ENCODE assay signal across 1 cellular context in the genomic region with DNA sequence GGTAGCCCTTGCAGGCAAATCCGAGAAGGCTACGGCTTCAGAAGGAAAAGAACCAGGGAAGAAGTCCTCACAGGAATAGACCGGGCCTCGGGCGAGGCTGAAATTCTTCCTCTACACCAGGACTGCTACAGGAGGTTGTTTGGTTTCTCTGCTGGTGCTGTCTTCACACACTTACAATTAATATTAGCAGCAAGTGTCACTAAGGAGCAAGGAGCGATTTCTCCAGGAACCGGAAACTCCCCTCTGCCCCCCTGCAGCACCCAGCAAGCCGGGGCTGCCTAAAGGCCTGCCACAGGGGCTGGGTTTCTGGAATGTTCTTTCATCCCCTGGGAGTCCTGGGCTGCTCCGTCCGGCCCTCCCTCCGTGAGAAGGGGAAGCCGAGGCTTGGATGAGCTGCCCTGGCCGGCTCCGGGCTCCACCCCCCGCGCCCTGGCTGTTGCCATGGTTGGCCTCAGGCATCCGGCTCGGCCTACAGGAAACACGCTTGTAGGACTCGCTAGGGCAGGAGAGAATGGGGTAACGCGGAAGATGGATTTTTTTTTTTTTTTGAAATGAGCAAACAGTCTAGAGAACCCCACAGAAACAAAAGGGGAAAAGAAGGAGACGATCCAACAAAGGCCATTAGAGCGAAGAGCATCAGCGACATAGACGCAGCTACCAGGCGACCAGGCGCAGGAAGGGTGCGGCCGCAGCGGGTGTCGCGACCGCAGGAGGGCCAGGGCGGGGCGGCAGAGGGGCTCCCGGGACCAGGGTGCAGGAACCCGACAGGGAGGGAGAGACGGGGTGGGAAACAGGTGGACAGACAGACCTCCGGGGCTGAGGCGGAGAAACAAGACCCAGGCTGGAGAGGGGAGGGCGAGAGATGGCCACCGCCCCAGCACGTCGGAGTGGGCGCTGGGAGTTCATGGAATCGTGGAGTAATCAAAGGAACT.
TF ChIP-seq lines count a peak whose summit lies in the region.

No MANE protein-coding gene starts in this region.

TF ChIP-seq in IMR-90, 13 proteins besides CTCF, POLR2A, EP300 and RAD21 (continued from another document):
- TF ChIP-seq, protein P1, sequence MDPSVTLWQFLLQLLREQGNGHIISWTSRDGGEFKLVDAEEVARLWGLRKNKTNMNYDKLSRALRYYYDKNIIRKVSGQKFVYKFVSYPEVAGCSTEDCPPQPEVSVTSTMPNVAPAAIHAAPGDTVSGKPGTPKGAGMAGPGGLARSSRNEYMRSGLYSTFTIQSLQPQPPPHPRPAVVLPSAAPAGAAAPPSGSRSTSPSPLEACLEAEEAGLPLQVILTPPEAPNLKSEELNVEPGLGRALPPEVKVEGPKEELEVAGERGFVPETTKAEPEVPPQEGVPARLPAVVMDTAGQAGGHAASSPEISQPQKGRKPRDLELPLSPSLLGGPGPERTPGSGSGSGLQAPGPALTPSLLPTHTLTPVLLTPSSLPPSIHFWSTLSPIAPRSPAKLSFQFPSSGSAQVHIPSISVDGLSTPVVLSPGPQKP (IDR thresholded peaks at IDR 0.05; ENCODE audit: borderline replicate concordance, low read depth, low read length): no peak
- TF ChIP-seq MAFK (IDR thresholded peaks at IDR 0.05; ENCODE audit: low read depth, low read length) (no peak), FOS (IDR thresholded peaks at IDR 0.05; ENCODE audit: low read depth, low read length) (no peak)
